In the genomic region with DNA sequence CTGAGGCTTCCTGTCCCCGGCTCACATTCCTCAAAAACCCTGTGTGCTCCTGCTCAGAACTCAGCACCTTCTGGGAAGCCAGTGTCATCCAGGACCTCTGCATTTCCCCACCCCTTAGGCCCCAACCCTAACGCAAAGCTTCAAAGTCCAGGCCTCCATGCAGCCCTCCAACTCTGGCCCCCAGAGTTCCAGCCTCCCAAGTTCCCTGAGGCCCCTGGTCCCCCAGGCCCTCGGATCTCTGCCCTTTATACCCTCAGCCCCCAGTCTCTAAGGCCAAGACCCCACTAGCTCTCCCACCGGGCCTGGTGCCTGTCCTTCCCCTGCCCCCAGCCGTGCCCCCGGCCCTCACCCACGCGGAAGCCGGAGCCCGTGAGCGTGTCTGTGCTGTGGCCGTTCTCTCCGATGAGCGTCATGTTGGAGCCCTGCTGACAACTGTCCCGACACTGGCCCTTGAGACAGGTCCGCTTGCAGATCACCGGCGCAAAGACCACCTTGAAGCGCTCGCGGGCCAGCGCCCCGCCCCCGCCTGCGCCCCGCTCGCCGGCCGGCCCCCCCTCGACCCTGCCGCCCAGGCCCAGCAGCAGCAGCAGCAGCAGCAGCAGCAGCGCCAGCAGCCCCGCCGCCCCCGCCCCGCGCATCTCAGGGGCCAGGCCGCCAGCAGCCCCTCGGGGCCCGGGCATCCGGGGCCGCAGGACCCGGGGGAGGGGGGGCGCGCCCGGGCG, we compare ENCODE assay signal across 6 cellular contexts. TPM values are rescaled to one million over a fixed set of nuclear protein-coding genes. Genes with fewer than 3 reads are reported as not detected.
A peak's percentile ranks its signal among the peaks of the same experiment; 100 is the strongest.
DNase-seq lines count a peak whose midpoint lies in the region; ATAC-seq and TF ChIP-seq lines count a peak whose summit lies in the region.

No MANE protein-coding gene starts in this region.

- H3K9me2 ChIP-seq in OCI-LY7 (ENCODE audit: insufficient read depth, low read length): no peaks in the 10 kb centered on the region

- intact Hi-C loops in OCI-LY7 (cut with micrococcal nuclease; ENCODE audit: unreplicated experiment): no loop called here
- intact Hi-C loops in sigmoid colon (cut with DNase I): loop anchor here (2.0 kb wide), 2 partner anchors 15 to 17 kb away; a partner anchor contains a TSS

- no TSS peak for BruUV-seq in OCI-LY7 (replicated peaks; lab: Mats Ljungman, UMichigan)

- TF ChIP-seq CTCF in OCI-LY7 (conservative IDR thresholded peaks at IDR 0.05; ENCODE audit: low read length) (no peak), sigmoid colon (IDR thresholded peaks at IDR 0.05) (no peak)

- no peak for ATAC-seq in activated CD4-positive, CD25-positive, alpha-beta regulatory T cell treated with anti-CD3 and anti-CD28 coated beads, Interleukin-2, amount 50 U/mL, for 24 hours

- H4K20me1 ChIP-seq in OCI-LY7 (ENCODE audit: insufficient read depth, low read length): no peaks in the 10 kb centered on the region

- H2AFZ ChIP-seq in OCI-LY7 (ENCODE audit: low read length): no peak overlapping the region

- H3K4me1 ChIP-seq in OCI-LY7 (ENCODE audit: insufficient read depth, low read length, poor library complexity, severe bottlenecking) (peaks cover 18% of the 10 kb centered on the region), sigmoid colon (peaks cover 0 to 72% (median 67%) of the 10 kb centered on the region in 4 donors)
- H3K4me1 ChIP-seq in effector memory CD4-positive, alpha-beta T cell (ENCODE audit: control insufficient read depth, insufficient read depth, low read length, poor library complexity, severe bottlenecking): peaks cover 58% of the 10 kb centered on the region

- no peaks in the 10 kb centered on the region for H3K9me3 ChIP-seq in OCI-LY7 (ENCODE audit: low read length)
- H3K9me3 ChIP-seq in effector memory CD4-positive, alpha-beta T cell (ENCODE audit: control insufficient read depth, low read length): no peaks in the 10 kb centered on the region
- no peaks in the 10 kb centered on the region for H3K9me3 ChIP-seq in sigmoid colon

- POLR2A ChIA-PET in OCI-LY7 (lab: Charles Lee): interaction anchor here (0.9 kb wide), 1 partner anchor 8 kb away, joined by 3 read pairs; no protein-coding TSS in a partner anchor

- peak overlapping the region; percentile 49; the same call in 1 of the 2 replicates for H3K4me2 ChIP-seq in OCI-LY7 (ENCODE audit: low read length)

- H3K27me3 ChIP-seq in effector memory CD4-positive, alpha-beta T cell (replicated peaks; ENCODE audit: control insufficient read depth, insufficient read depth, low read length, poor library complexity, severe bottlenecking): no peaks in the 10 kb centered on the region
- H3K27me3 ChIP-seq in sigmoid colon: no peaks in the 10 kb centered on the region

- no peak for TF ChIP-seq EP300 in sigmoid colon (IDR thresholded peaks at IDR 0.05)

- H3K27ac ChIP-seq in OCI-LY7 (ENCODE audit: low read depth, low read length, poor library complexity, severe bottlenecking) (no peak overlapping the region), sigmoid colon (peak overlapping the region; percentile 96 to 99 (median 98))
- H3K27ac ChIP-seq in effector memory CD4-positive, alpha-beta T cell (ENCODE audit: insufficient read depth, low read length, poor library complexity, severe bottlenecking): peak overlapping the region; percentile 82

- no peaks in the 10 kb centered on the region for H3K36me3 ChIP-seq in OCI-LY7 (ENCODE audit: insufficient read depth, low read length)
- no peaks in the 10 kb centered on the region for H3K36me3 ChIP-seq in effector memory CD4-positive, alpha-beta T cell (ENCODE audit: control insufficient read depth, insufficient read depth, low read length)
- peaks cover 0 to 15% (median 5%) of the 10 kb centered on the region in 4 donors for H3K36me3 ChIP-seq in sigmoid colon

- DNase-seq in OCI-LY7 (ENCODE audit: low spot score): no peak
- no peak for DNase-seq in effector memory CD4-positive, alpha-beta T cell
- peak; percentile 70 for DNase-seq in sigmoid colon
- no peak for DNase-seq in HuH-7.5 (ENCODE audit: low spot score)
- DNase-seq in stimulated activated CD4-positive, alpha-beta T cell treated with anti-CD3 and anti-CD28 coated beads, Interleukin-12 subunit alpha, Interleukin-12 subunit beta, amount 100 ng/mL, for 4 hours: no peak

- H3K4me3 ChIP-seq in OCI-LY7 (ENCODE audit: low read depth, low read length, poor library complexity, severe bottlenecking) (no peak overlapping the region), sigmoid colon (peak overlapping the region; percentile 55 to 85 (median 72))
- peak overlapping the region; percentile 62 for H3K4me3 ChIP-seq in effector memory CD4-positive, alpha-beta T cell (ENCODE audit: insufficient read depth, low read depth, low read length, poor library complexity, severe bottlenecking)

- 6 to 12% methylated on average over 47 of the region's 47 CpGs for WGBS in sigmoid colon, 2 donors

- CTCF ChIA-PET in OCI-LY7 (lab: Charles Lee; ENCODE audit: unreplicated experiment): no interaction called here

- no peak for TF ChIP-seq POLR2A in sigmoid colon (IDR thresholded peaks at IDR 0.05)

- no peaks in the 10 kb centered on the region for H3K79me2 ChIP-seq in OCI-LY7 (ENCODE audit: insufficient read depth, low read depth, low read length)

RNA-seq across cellular contexts. Expression of a gene that starts 0.7 kb away (rescaled TPM):
- total RNA-seq in OCI-LY7 (2014; rRNA removed; shearing (Covaris generic)): 11.2 and 17.4 TPM in 2 replicates
- 10.0 and 13.8 TPM in 2 replicates for total RNA-seq in OCI-LY7 (2022)
- total RNA-seq in sigmoid colon: 100 to 1,000 TPM in 2 of 4 donors, 10 to 100 TPM in 2; 79.6 to 268 (median 117) TPM
- polyA plus RNA-seq in sigmoid colon: 10 to 100 TPM in 1 of 3 donors, 1 to 10 TPM in 2; 3.9 to 34.0 (median 9.6) TPM

RNA-seq across cellular contexts. Expression of a gene that starts 12.8 kb away (rescaled TPM):
- total RNA-seq in OCI-LY7 (2014; rRNA removed; shearing (Covaris generic)): 37.7 and 60.4 TPM in 2 replicates
- total RNA-seq in OCI-LY7 (2022) (35.9 and 43.4 TPM in 2 replicates), sigmoid colon (10 to 100 TPM; 24.9 to 61.0 (median 58.5) TPM)
- 10 to 100 TPM; 30.7 to 52.6 (median 36.6) TPM for polyA plus RNA-seq in sigmoid colon

RNA-seq across cellular contexts. Expression of a gene that starts 14.9 kb away (rescaled TPM):
- 16.1 and 26.4 TPM in 2 replicates for total RNA-seq in OCI-LY7 (2014; rRNA removed; shearing (Covaris generic))
- total RNA-seq in OCI-LY7 (2022) (17.9 and 25.3 TPM in 2 replicates), sigmoid colon (10 to 100 TPM; 61.2 to 96.7 (median 91.6) TPM)
- polyA plus RNA-seq in sigmoid colon: 10 to 100 TPM; 34.0 to 63.3 (median 38.4) TPM

RNA-seq across cellular contexts. Expression of a gene that starts 18.4 kb away (rescaled TPM):
- 59.6 and 59.7 TPM in 2 replicates for total RNA-seq in OCI-LY7 (2014; rRNA removed; shearing (Covaris generic))
- total RNA-seq in OCI-LY7 (2022) (71.6 and 80.3 TPM in 2 replicates), sigmoid colon (100 to 1,000 TPM; 148 to 366 (median 194) TPM)
- 10 to 100 TPM; 31.2 to 71.2 (median 71.2) TPM for polyA plus RNA-seq in sigmoid colon

RNA-seq across cellular contexts. Expression of a gene that starts 32.6 kb away (rescaled TPM):
- total RNA-seq in OCI-LY7 (2014; rRNA removed; shearing (Covaris generic)): 43.2 and 56.8 TPM in 2 replicates
- total RNA-seq in OCI-LY7 (2022) (62.9 and 70.0 TPM in 2 replicates), sigmoid colon (100 to 1,000 TPM in 1 of 4 donors, 10 to 100 TPM in 3; 67.1 to 100 (median 77.7) TPM)
- polyA plus RNA-seq in sigmoid colon: 10 to 100 TPM; 57.3 to 66.1 (median 61.7) TPM

Comparison
In these comparisons a context has a peak if more than half of its experiments do, and no peak if none do; other contexts are left out.
1. RNA of a gene that starts 0.7 kb away (total RNA-seq): 79.6 to 268 TPM in sigmoid colon; 10.0 to 17.4 TPM in OCI-LY7; every median in the first group is over 4 times any median in the second.